18 cellular contexts compared by ENCODE assay signal in genomic region chr7:121572615-121573014, GRCh38.
DNase-seq lines count a peak whose midpoint lies in the region; ATAC-seq, FAIRE-seq and TF ChIP-seq lines count a peak whose summit lies in the region.
"Had no signal": no experiment of that assay in that cellular context is flagged by ENCODE, and none has a peak within 500 bp of the region (broad histone marks: within the 10 kb centered on the region; RNA-seq: fewer than 3 reads in every experiment).

No MANE protein-coding gene starts in this region.

- ATAC-seq in GM21515 (IDR thresholded peaks at IDR 0.05; ENCODE audit: unreplicated experiment), result no peak

- TF ChIP-seq CTCF in astrocyte (IDR thresholded peaks at IDR 0.05; ENCODE audit: insufficient read depth, low read depth, low read length) (no peak), neural progenitor cell (IDR thresholded peaks at IDR 0.05) (no peak)

- H3K4me2 ChIP-seq in astrocyte (ENCODE audit: low read length) (no peak overlapping the region), neural progenitor cell (no peak overlapping the region)

- peaks cover 4% of the 10 kb centered on the region for H3K27me3 ChIP-seq in astrocyte (ENCODE audit: insufficient read depth, low read length)
- H3K27me3 ChIP-seq in neural progenitor cell, result no peaks in the 10 kb centered on the region

- H3K36me3 ChIP-seq in astrocyte (ENCODE audit: insufficient read depth, low read length) (no peaks in the 10 kb centered on the region), neural progenitor cell (no peaks in the 10 kb centered on the region)

- H3K27ac Mint-ChIP-seq in activated CD4-positive, alpha-beta T cell treated with anti-CD3 and anti-CD28 coated beads, Interleukin-2, amount 10 ng/mL, durations not matched to agents 24 days and 14 days, result no peak overlapping the region
- H3K27ac Mint-ChIP-seq in astrocyte (ENCODE audit: unreplicated experiment), result no peak overlapping the region
- H3K27ac Mint-ChIP-seq in neural progenitor cell, result peak overlapping the region; percentile 11
- H3K27ac Mint-ChIP-seq: B cell; CD4-positive, alpha-beta memory T cell; HFFc6; IgD-negative memory B cell had no signal

- H3K4me3 ChIP-seq in astrocyte (ENCODE audit: insufficient read depth, low read depth, low read length) (no peak overlapping the region), neural progenitor cell (no peak overlapping the region)

- H3K79me2 ChIP-seq in astrocyte (ENCODE audit: insufficient read depth, low read length), result no peaks in the 10 kb centered on the region
- H3K79me2 ChIP-seq in neural progenitor cell (ENCODE audit: low read depth), result no peaks in the 10 kb centered on the region

- H2AFZ ChIP-seq in astrocyte (ENCODE audit: low read depth, low read length) (no peak overlapping the region), neural progenitor cell (replicated peaks) (no peak overlapping the region)

- no peaks in the 10 kb centered on the region for H3K36me3 Mint-ChIP-seq in activated CD4-positive, alpha-beta T cell treated with anti-CD3 and anti-CD28 coated beads, Interleukin-2, amount 10 ng/mL, durations not matched to agents 24 days and 14 days (ENCODE audit: low read depth)
- H3K36me3 Mint-ChIP-seq in astrocyte (ENCODE audit: low read depth, unreplicated experiment) (no peaks in the 10 kb centered on the region), neural progenitor cell (no peaks in the 10 kb centered on the region)
- H3K36me3 Mint-ChIP-seq: CD4-positive, alpha-beta memory T cell; IgD-negative memory B cell had no signal

- no peak overlapping the region for H3K4me3 Mint-ChIP-seq in activated CD4-positive, alpha-beta T cell treated with anti-CD3 and anti-CD28 coated beads, Interleukin-2, amount 10 ng/mL, durations not matched to agents 24 days and 14 days
- H3K4me3 Mint-ChIP-seq in astrocyte (ENCODE audit: unreplicated experiment) (no peak overlapping the region), neural progenitor cell (no peak overlapping the region)
- H3K4me3 Mint-ChIP-seq: B cell; CD4-positive, alpha-beta memory T cell; HFFc6; IgD-negative memory B cell had no signal

- H3K27me3 Mint-ChIP-seq in activated CD4-positive, alpha-beta T cell treated with anti-CD3 and anti-CD28 coated beads, Interleukin-2, amount 10 ng/mL, durations not matched to agents 24 days and 14 days, result peaks cover 34% of the 10 kb centered on the region
- no peaks in the 10 kb centered on the region for H3K27me3 Mint-ChIP-seq in astrocyte (ENCODE audit: low read depth, unreplicated experiment)
- H3K27me3 Mint-ChIP-seq in neural progenitor cell (ENCODE audit: insufficient read depth, low read depth), result peaks cover 8% of the 10 kb centered on the region

- no peaks in the 10 kb centered on the region for H3K9me3 Mint-ChIP-seq in activated CD4-positive, alpha-beta T cell treated with anti-CD3 and anti-CD28 coated beads, Interleukin-2, amount 10 ng/mL, durations not matched to agents 24 days and 14 days
- no peaks in the 10 kb centered on the region for H3K9me3 Mint-ChIP-seq in astrocyte (ENCODE audit: unreplicated experiment)
- peaks cover 15% of the 10 kb centered on the region for H3K9me3 Mint-ChIP-seq in neural progenitor cell
- H3K9me3 Mint-ChIP-seq: HFFc6, IgD-negative memory B cell had no signal

- H3F3A ChIP-seq in neural progenitor cell (ENCODE audit: low read depth), result peaks cover 7% of the 10 kb centered on the region

- FAIRE-seq in astrocyte (lab: Jason Lieb, UNC), result peak; percentile 5
- FAIRE-seq: D721Med had no signal

- H3K9me3 ChIP-seq in astrocyte (ENCODE audit: insufficient read depth, low read depth, low read length) (no peaks in the 10 kb centered on the region), neural progenitor cell (ENCODE audit: low read depth) (no peaks in the 10 kb centered on the region)

- peak; percentile 36 for DNase-seq in activated CD4-positive, alpha-beta T cell treated with anti-CD3 and anti-CD28 coated beads, Interleukin-2, amount 10 ng/mL, durations not matched to agents 24 days and 14 days
- no peak for DNase-seq in activated CD4-positive, alpha-beta T cell treated with anti-CD3 and anti-CD28 coated beads, Interleukin-2, amount 50 U/mL, for 4 hours
- no peak for DNase-seq in astrocyte (ENCODE audit: low read depth)
- DNase-seq in neural progenitor cell (ENCODE audit: low spot score), result no peak
- DNase-seq in AG08395 (ENCODE audit: low spot score), result no peak
- no peak for DNase-seq in NCI-H2107 treated with DMSO at 0.1 percent for 48 hours (lab: John Stamatoyannopoulos, UW; ENCODE audit: unreplicated experiment)
- DNase-seq in DMS153 (lab: John Stamatoyannopoulos, UW), result no peak
- DNase-seq: ACHN; C1 segment of cervical spinal cord; CD4-positive, alpha-beta memory T cell; DND-41; GF-D8; HCEC 1CT; HFFc6 had no signal

- no peaks in the 10 kb centered on the region for H3K4me1 Mint-ChIP-seq in activated CD4-positive, alpha-beta T cell treated with anti-CD3 and anti-CD28 coated beads, Interleukin-2, amount 10 ng/mL, durations not matched to agents 24 days and 14 days
- peaks cover 11% of the 10 kb centered on the region for H3K4me1 Mint-ChIP-seq in astrocyte (ENCODE audit: low read depth, unreplicated experiment)
- peaks cover 36% of the 10 kb centered on the region for H3K4me1 Mint-ChIP-seq in neural progenitor cell
- H3K4me1 Mint-ChIP-seq: B cell; CD4-positive, alpha-beta memory T cell; IgD-negative memory B cell had no signal

- no peak overlapping the region for H3K27ac ChIP-seq in astrocyte (ENCODE audit: low read depth, low read length)
- H3K27ac ChIP-seq in neural progenitor cell, result no peak overlapping the region

- intact Hi-C loops in activated CD4-positive, alpha-beta T cell treated with anti-CD3 and anti-CD28 coated beads, Interleukin-2, amount 10 ng/mL, durations not matched to agents 24 days and 14 days (cut with micrococcal nuclease), result no loop called here

- no peaks in the 10 kb centered on the region for H3K4me1 ChIP-seq in astrocyte (ENCODE audit: insufficient read depth, low read length)
- H3K4me1 ChIP-seq in neural progenitor cell, result peaks cover 34% of the 10 kb centered on the region

- H3K9ac ChIP-seq in astrocyte (ENCODE audit: low read length), result no peak overlapping the region
- H3K9ac ChIP-seq in neural progenitor cell, result no peak overlapping the region

- H4K20me1 ChIP-seq in astrocyte (ENCODE audit: insufficient read depth, low read length) (no peaks in the 10 kb centered on the region), neural progenitor cell (ENCODE audit: low read depth) (no peaks in the 10 kb centered on the region)
